15 cellular contexts compared by ENCODE assay signal in the genomic region with DNA sequence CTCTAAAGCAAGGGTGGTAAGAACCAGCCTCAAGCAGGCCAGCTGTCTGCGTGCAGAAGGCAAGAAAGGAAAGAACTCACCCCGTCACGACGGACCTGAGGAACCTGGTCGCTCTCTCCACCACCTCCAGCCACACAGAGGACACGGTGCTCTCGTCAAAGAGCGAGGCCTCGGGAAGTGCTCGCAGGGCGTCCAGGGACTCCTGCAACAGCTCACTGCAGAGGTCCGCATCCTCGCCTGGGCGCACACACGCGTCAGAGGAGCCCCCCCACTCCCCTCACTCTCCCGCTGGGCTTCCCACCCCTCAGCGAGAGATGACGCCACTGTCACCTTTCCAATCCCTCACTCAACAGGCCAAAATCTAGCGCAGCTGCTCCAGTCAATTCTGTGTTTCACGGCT. TPM values are rescaled to one million over a fixed set of nuclear protein-coding genes. Genes with fewer than 3 reads are reported as not detected.
DNase-seq lines count a peak whose midpoint lies in the region; ATAC-seq and TF ChIP-seq lines count a peak whose summit lies in the region.
"Had no signal": no experiment of that assay in that cellular context is flagged by ENCODE, and none has a peak within 500 bp of the region (broad histone marks: within the 10 kb centered on the region; RNA-seq: fewer than 3 reads in every experiment).

No MANE protein-coding gene starts in this region.

- TF ChIP-seq CTCF in WTC11 (IDR thresholded peaks at IDR 0.05) = no peak

- H3K4me1 ChIP-seq in neuronal stem cell (ENCODE audit: control insufficient read depth in 2 of 2, insufficient read depth in 1 of 2, low read depth in 1 of 2, low read length in 2 of 2) = peaks cover 2% of the 10 kb centered on the region in 2 donors
- H3K4me1 ChIP-seq: HAP-1 had no signal

- H3K23ac ChIP-seq in neuronal stem cell (ENCODE audit: low read depth, low read length, poor library complexity) = peak overlapping the region; percentile 19

- ATAC-seq in WTC11 (no peak; the same call in 1 of the 2 replicates), HG03139 (IDR thresholded peaks at IDR 0.05; ENCODE audit: unreplicated experiment) (no peak), GM19023 (IDR thresholded peaks at IDR 0.05; ENCODE audit: unreplicated experiment) (no peak), GM18907 (IDR thresholded peaks at IDR 0.05; ENCODE audit: unreplicated experiment) (no peak)
- ATAC-seq: HepG2 had no signal

- H3K27ac ChIP-seq in neuronal stem cell (replicated peaks; ENCODE audit: low read length) = no peak overlapping the region

- H3K36me3 Mint-ChIP-seq in WTC11 = peaks cover 45% of the 10 kb centered on the region

- H3K4me3 ChIP-seq in H7 (ENCODE audit: insufficient read depth, low read depth, low read length) = no peak overlapping the region
- H3K4me3 ChIP-seq in neuronal stem cell (ENCODE audit: low read length in 2 of 2) = no peak overlapping the region
- H3K4me3 ChIP-seq: HAP-1 had no signal

- H2BK12ac ChIP-seq in neuronal stem cell (ENCODE audit: low read length) = no peak overlapping the region

- peaks cover 8% of the 10 kb centered on the region for H3K36me3 ChIP-seq in H7 (replicated peaks; ENCODE audit: control insufficient read depth, insufficient read depth, low read length)
- peaks cover 12 to 89% of the 10 kb centered on the region in 2 donors for H3K36me3 ChIP-seq in neuronal stem cell (replicated peaks in 1 of 2; ENCODE audit: control insufficient read depth in 2 of 2, insufficient read depth in 2 of 2, low read length in 2 of 2)

- peaks cover 10% of the 10 kb centered on the region for H3K4me1 Mint-ChIP-seq in WTC11
- H3K4me1 Mint-ChIP-seq: B cell had no signal

- H3K27me3 Mint-ChIP-seq in WTC11 (ENCODE audit: low read depth) = no peaks in the 10 kb centered on the region
- H3K27me3 Mint-ChIP-seq: B cell; CD4-positive, alpha-beta T cell had no signal

- H3K9ac ChIP-seq in neuronal stem cell (ENCODE audit: low read depth, low read length, poor library complexity) = no peak overlapping the region

- H3K27me3 ChIP-seq in H7 (ENCODE audit: control insufficient read depth, insufficient read depth, low read length) (no peaks in the 10 kb centered on the region), neuronal stem cell (ENCODE audit: control insufficient read depth in 3 of 3, insufficient read depth in 3 of 3, low read depth in 1 of 3, low read length in 3 of 3) (no peaks in the 10 kb centered on the region)

- CTCF ChIA-PET in WTC11 (lab: Charles Lee) = interaction anchor here (1.2 kb wide), 1 partner anchor 148 kb away, joined by 4 read pairs; no protein-coding TSS in a partner anchor

- H3K4ac ChIP-seq in neuronal stem cell (ENCODE audit: low read length) = no peak overlapping the region

- H2BK5ac ChIP-seq in neuronal stem cell (ENCODE audit: low read length) = no peak overlapping the region

- POLR2A ChIA-PET in WTC11 (lab: Charles Lee) = no interaction called here

- H4K91ac ChIP-seq in neuronal stem cell (ENCODE audit: low read depth, low read length, poor library complexity) = no peak overlapping the region

- H3K4me2 ChIP-seq in neuronal stem cell (ENCODE audit: insufficient read depth, low read length, poor library complexity, severe bottlenecking) = no peak overlapping the region

- peak overlapping the region; percentile 83 for H3K27ac Mint-ChIP-seq in WTC11
- H3K27ac Mint-ChIP-seq: B cell; CD4-positive, alpha-beta T cell had no signal

- no peak overlapping the region for H2AFZ ChIP-seq in neuronal stem cell (ENCODE audit: low read length)

- H4K8ac ChIP-seq in neuronal stem cell (ENCODE audit: low read depth, low read length) = no peak overlapping the region

- no peaks in the 10 kb centered on the region for H3K79me1 ChIP-seq in neuronal stem cell (ENCODE audit: low read depth, low read length)

- H2AK5ac ChIP-seq in neuronal stem cell (ENCODE audit: low read depth, low read length) = no peak overlapping the region

- H3K18ac ChIP-seq in neuronal stem cell (ENCODE audit: low read length) = peak overlapping the region; percentile 28

- no peaks in the 10 kb centered on the region for H3K9me3 ChIP-seq in neuronal stem cell (replicated peaks in 1 of 2; ENCODE audit: control insufficient read depth in 2 of 2, insufficient read depth in 1 of 2, low read depth in 1 of 2, low read length in 2 of 2)
- H3K9me3 ChIP-seq: HAP-1 had no signal

- DNase-seq in H7 (peak; percentile 31), WTC11 (ENCODE audit: low spot score) (no peak), left kidney (ENCODE audit: low read depth, low spot score) (peak; percentile 58), neuronal stem cell (ENCODE audit: low spot score) (no peak), NCI-H2196 treated with DMSO at 0.1 percent for 48 hours (lab: John Stamatoyannopoulos, UW; ENCODE audit: unreplicated experiment) (no peak)
- DNase-seq: C1 segment of cervical spinal cord; Calu3; CD4-positive, alpha-beta T cell; DMS79 had no signal

- no peak overlapping the region for H2BK15ac ChIP-seq in neuronal stem cell (ENCODE audit: low read length)

- H2BK120ac ChIP-seq in neuronal stem cell (ENCODE audit: low read depth, low read length) = no peak overlapping the region

- no peak overlapping the region for H3K14ac ChIP-seq in neuronal stem cell (ENCODE audit: low read length)

- no peaks in the 10 kb centered on the region for H3K9me3 Mint-ChIP-seq in WTC11
- H3K9me3 Mint-ChIP-seq: CD4-positive, alpha-beta T cell had no signal

- no peak overlapping the region for H3K4me3 Mint-ChIP-seq in WTC11
- H3K4me3 Mint-ChIP-seq: B cell; CD4-positive, alpha-beta T cell had no signal

- WGBS in neuronal stem cell (ENCODE audit: extremely low coverage in 2 of 2, insufficient read length in 2 of 2, insufficient replicate concordance in 1 of 2), 2 donors = no CpG with 5 or more reads among the region's 21 CpGs

TF ChIP-seq in WTC11, 78 proteins besides CTCF, POLR2A, EP300 and RAD21:
- no peak for TF ChIP-seq GABPB1 (CRISPR knock-in tag; IDR thresholded peaks at IDR 0.05)
- TF ChIP-seq ELF4 (CRISPR knock-in tag; IDR thresholded peaks at IDR 0.05; ENCODE audit: low read depth) = no peak
- no peak for TF ChIP-seq SOX15 (CRISPR knock-in tag; IDR thresholded peaks at IDR 0.05)
TF ChIP-seq in WTC11: peak in this region for 0.

RNA-seq across cellular contexts. Expression of a gene that starts 47.8 kb away (rescaled TPM):
- total RNA-seq in H7 (2014; rRNA removed; shearing (Covaris generic)) = 33.2 and 49.4 TPM in 2 replicates
- 81.5 to 94.2 TPM (median 82.0 TPM) in 3 replicates for total RNA-seq in WTC11 (2021)
- polyA plus RNA-seq in neuronal stem cell (2013, experiment 1 of 2) = 22.1 TPM
- polyA plus RNA-seq in neuronal stem cell (2013, experiment 2 of 2) = 23.6 TPM

Comparison
In these comparisons a context has a peak if more than half of its experiments do, and no peak if none do; other contexts are left out.
1. DNase-seq: peak in H7 (single experiment) and left kidney (single experiment); none in WTC11 (single experiment), neuronal stem cell (single experiment) and NCI-H2196 treated with DMSO at 0.1 percent for 48 hours (single experiment).